1 cellular context compared by ENCODE assay signal in the genomic region with DNA sequence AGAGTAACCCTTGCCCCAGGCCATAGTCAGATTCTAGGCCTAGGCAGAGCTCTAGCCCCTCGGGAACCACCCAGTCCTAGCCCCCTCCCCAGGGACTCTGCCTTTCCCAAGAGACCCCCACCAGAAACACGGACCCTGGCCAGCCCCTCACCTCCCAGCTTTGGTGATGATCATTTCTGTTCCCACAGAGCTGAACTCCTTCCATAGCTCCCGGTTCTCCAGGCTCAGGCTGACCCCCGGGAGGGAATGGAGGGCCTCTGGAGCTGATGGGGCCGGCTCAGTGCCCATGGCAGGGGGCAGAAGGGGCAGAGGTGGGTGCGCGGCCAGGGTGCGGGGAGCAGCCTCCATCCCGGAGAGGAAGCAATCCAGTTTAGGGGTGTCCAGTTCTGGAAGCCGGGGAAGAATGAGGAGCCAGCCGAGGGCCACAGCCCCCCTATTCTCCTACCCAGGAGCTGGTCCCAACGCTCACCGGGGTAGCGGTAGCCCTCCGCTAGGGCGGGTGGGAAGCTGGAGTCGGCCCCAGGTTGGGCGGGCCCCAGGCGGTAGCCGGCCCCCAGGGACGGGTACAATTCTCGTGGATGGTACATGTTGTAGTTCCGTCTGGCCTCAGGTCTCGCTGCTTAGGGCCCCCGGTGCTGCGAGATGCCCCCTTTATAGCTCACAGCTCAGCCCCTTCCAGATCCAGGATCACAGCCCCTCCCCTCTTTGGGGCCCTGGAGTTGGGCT.
A peak's percentile ranks its signal among the peaks of the same experiment; 100 is the strongest.
TF ChIP-seq lines count a peak whose summit lies in the region.

No MANE protein-coding gene starts in this region.

TF ChIP-seq in HepG2, 621 proteins besides CTCF, POLR2A, EP300 and RAD21 (continued from another document):
- TF ChIP-seq, protein P1, sequence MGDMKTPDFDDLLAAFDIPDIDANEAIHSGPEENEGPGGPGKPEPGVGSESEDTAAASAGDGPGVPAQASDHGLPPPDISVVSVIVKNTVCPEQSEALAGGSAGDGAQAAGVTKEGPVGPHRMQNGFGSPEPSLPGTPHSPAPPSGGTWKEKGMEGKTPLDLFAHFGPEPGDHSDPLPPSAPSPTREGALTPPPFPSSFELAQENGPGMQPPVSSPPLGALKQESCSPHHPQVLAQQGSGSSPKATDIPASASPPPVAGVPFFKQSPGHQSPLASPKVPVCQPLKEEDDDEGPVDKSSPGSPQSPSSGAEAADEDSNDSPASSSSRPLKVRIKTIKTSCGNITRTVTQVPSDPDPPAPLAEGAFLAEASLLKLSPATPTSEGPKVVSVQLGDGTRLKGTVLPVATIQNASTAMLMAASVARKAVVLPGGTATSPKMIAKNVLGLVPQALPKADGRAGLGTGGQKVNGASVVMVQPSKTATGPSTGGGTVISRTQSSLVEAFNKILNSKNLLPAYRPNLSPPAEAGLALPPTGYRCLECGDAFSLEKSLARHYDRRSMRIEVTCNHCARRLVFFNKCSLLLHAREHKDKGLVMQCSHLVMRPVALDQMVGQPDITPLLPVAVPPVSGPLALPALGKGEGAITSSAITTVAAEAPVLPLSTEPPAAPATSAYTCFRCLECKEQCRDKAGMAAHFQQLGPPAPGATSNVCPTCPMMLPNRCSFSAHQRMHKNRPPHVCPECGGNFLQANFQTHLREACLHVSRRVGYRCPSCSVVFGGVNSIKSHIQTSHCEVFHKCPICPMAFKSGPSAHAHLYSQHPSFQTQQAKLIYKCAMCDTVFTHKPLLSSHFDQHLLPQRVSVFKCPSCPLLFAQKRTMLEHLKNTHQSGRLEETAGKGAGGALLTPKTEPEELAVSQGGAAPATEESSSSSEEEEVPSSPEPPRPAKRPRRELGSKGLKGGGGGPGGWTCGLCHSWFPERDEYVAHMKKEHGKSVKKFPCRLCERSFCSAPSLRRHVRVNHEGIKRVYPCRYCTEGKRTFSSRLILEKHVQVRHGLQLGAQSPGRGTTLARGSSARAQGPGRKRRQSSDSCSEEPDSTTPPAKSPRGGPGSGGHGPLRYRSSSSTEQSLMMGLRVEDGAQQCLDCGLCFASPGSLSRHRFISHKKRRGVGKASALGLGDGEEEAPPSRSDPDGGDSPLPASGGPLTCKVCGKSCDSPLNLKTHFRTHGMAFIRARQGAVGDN (CRISPR knock-in tag; IDR thresholded peaks at IDR 0.05) = 0 out of 2 replicates have a peak, but pooled peaks have one; percentile 34
- TF ChIP-seq SP140L (CRISPR knock-in tag; IDR thresholded peaks at IDR 0.05; ENCODE audit: borderline replicate concordance) (no peak), KAT8 (CRISPR knock-in tag; IDR thresholded peaks at IDR 0.05) (no peak), U2AF1 (optimal IDR thresholded peaks at IDR 0.05; ENCODE audit: low read depth, low read length) (no peak), HDAC1 (CRISPR knock-in tag; IDR thresholded peaks at IDR 0.05) (peak; percentile 21; the same call in 1 of the 2 replicates), ZNF382 (CRISPR knock-in tag; IDR thresholded peaks at IDR 0.05; ENCODE audit: borderline replicate concordance) (no peak), ZNF296 (CRISPR knock-in tag; conservative IDR thresholded peaks at IDR 0.05) (peak; percentile 39; the same call in 1 of the 2 replicates), GFI1 (CRISPR knock-in tag; IDR thresholded peaks at IDR 0.05; ENCODE audit: borderline replicate concordance) (peak; percentile 38; the same call in 1 of the 2 replicates), SP4 (CRISPR knock-in tag; IDR thresholded peaks at IDR 0.05) (0 out of 2 replicates have a peak, but pooled peaks have one; percentile 41), ZSCAN30 (CRISPR knock-in tag; IDR thresholded peaks at IDR 0.05) (no peak), HIVEP1 (CRISPR knock-in tag; IDR thresholded peaks at IDR 0.05) (peak; percentile 65; the same call in 1 of the 2 replicates), ZFX (CRISPR knock-in tag; IDR thresholded peaks at IDR 0.05; ENCODE audit: low read depth) (peak; percentile 40; the same call in 1 of the 2 replicates), ZNF556 (CRISPR knock-in tag; IDR thresholded peaks at IDR 0.05; ENCODE audit: borderline replicate concordance) (0 out of 2 replicates have a peak, but pooled peaks have one; percentile 5), ZBTB38 (CRISPR knock-in tag; IDR thresholded peaks at IDR 0.05) (peak; percentile 43; the same call in 1 of the 2 replicates), RARG (CRISPR knock-in tag; IDR thresholded peaks at IDR 0.05; ENCODE audit: low read depth) (0 out of 2 replicates have a peak, but pooled peaks have one; percentile 6), ZNF343 (CRISPR knock-in tag; IDR thresholded peaks at IDR 0.05) (no peak), ZNF451 (CRISPR knock-in tag; IDR thresholded peaks at IDR 0.05) (no peak), THYN1 (CRISPR knock-in tag; IDR thresholded peaks at IDR 0.05; ENCODE audit: borderline replicate concordance, low read depth) (no peak), PITX1 (CRISPR knock-in tag; IDR thresholded peaks at IDR 0.05) (peak; percentile 7; the same call in 1 of the 2 replicates), ZNF34 (CRISPR knock-in tag; IDR thresholded peaks at IDR 0.05; ENCODE audit: borderline replicate concordance) (0 out of 2 replicates have a peak, but pooled peaks have one; percentile 18)
- TF ChIP-seq, protein P2, sequence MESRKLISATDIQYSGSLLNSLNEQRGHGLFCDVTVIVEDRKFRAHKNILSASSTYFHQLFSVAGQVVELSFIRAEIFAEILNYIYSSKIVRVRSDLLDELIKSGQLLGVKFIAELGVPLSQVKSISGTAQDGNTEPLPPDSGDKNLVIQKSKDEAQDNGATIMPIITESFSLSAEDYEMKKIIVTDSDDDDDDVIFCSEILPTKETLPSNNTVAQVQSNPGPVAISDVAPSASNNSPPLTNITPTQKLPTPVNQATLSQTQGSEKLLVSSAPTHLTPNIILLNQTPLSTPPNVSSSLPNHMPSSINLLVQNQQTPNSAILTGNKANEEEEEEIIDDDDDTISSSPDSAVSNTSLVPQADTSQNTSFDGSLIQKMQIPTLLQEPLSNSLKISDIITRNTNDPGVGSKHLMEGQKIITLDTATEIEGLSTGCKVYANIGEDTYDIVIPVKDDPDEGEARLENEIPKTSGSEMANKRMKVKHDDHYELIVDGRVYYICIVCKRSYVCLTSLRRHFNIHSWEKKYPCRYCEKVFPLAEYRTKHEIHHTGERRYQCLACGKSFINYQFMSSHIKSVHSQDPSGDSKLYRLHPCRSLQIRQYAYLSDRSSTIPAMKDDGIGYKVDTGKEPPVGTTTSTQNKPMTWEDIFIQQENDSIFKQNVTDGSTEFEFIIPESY (CRISPR knock-in tag; IDR thresholded peaks at IDR 0.05) = peak; percentile 92
- TF ChIP-seq, protein P3, sequence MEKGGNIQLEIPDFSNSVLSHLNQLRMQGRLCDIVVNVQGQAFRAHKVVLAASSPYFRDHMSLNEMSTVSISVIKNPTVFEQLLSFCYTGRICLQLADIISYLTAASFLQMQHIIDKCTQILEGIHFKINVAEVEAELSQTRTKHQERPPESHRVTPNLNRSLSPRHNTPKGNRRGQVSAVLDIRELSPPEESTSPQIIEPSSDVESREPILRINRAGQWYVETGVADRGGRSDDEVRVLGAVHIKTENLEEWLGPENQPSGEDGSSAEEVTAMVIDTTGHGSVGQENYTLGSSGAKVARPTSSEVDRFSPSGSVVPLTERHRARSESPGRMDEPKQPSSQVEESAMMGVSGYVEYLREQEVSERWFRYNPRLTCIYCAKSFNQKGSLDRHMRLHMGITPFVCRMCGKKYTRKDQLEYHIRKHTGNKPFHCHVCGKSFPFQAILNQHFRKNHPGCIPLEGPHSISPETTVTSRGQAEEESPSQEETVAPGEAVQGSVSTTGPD (CRISPR knock-in tag; IDR thresholded peaks at IDR 0.05) = peak; percentile 45; the same call in 1 of the 2 replicates
- TF ChIP-seq, protein P4, sequence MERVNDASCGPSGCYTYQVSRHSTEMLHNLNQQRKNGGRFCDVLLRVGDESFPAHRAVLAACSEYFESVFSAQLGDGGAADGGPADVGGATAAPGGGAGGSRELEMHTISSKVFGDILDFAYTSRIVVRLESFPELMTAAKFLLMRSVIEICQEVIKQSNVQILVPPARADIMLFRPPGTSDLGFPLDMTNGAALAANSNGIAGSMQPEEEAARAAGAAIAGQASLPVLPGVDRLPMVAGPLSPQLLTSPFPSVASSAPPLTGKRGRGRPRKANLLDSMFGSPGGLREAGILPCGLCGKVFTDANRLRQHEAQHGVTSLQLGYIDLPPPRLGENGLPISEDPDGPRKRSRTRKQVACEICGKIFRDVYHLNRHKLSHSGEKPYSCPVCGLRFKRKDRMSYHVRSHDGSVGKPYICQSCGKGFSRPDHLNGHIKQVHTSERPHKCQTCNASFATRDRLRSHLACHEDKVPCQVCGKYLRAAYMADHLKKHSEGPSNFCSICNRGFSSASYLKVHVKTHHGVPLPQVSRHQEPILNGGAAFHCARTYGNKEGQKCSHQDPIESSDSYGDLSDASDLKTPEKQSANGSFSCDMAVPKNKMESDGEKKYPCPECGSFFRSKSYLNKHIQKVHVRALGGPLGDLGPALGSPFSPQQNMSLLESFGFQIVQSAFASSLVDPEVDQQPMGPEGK (CRISPR knock-in tag; IDR thresholded peaks at IDR 0.05) = no peak; the same call in 1 of the 2 replicates
TF ChIP-seq in HepG2: peak in this region for 31.
